Comparison of ENCODE assay signal across 23 cellular contexts in genomic region chr12:52658196-52658595, GRCh38. TPM values are rescaled to one million over a fixed set of nuclear protein-coding genes. Genes with fewer than 3 reads are reported as not detected.
DNase-seq lines count a peak whose midpoint lies in the region; ATAC-seq, FAIRE-seq and TF ChIP-seq lines count a peak whose summit lies in the region.
"Had no signal": no experiment of that assay in that cellular context is flagged by ENCODE, and none has a peak within 500 bp of the region (broad histone marks: within the 10 kb centered on the region; RNA-seq: fewer than 3 reads in every experiment).

No MANE protein-coding gene starts in this region.

- peak; percentile 14 for DNase-seq in H9
- no peak for DNase-seq in K562 (ENCODE audit: extremely low read depth in 1 of 4, low spot score in 3 of 4)
- peak; percentile 41 for DNase-seq in islet precursor cell
- no peak for DNase-seq in OCI-LY7 (ENCODE audit: low spot score)
- DNase-seq in SIG-M5 (lab: John Stamatoyannopoulos, UW): no peak
- DNase-seq in ascending aorta (ENCODE audit: low spot score in 2 of 2): no peak
- DNase-seq: ACHN; BE2C; C1 segment of cervical spinal cord; Caco-2; CD4-positive, CD25-positive, alpha-beta regulatory T cell; CD8-positive, alpha-beta memory T cell; GM23248; HFFc6; IMR-90 had no signal

- H2BK15ac ChIP-seq in H9 (ENCODE audit: low read depth, low read length): no peak overlapping the region

- H2BK12ac ChIP-seq in H9 (ENCODE audit: insufficient read length, low read depth, low read length): no peak overlapping the region

- in situ Hi-C loops in K562 (cut with MboI): no loop called here

- WGBS in H9 (ENCODE audit: extremely low coverage, insufficient read length, low lambda C conversion rate): no CpG with 5 or more reads among the region's 4 CpGs
- WGBS in K562 (ENCODE audit: insufficient coverage, low coverage, missing lambda C conversion rate): 76% methylated on average over 3 of the region's 4 CpGs

- no peak for TF ChIP-seq RAD21 in K562 (CRISPR knock-in tag; conservative IDR thresholded peaks at IDR 0.05 in 1 of 2, IDR thresholded peaks at IDR 0.05 in 1 of 2)

- H4K20me1 ChIP-seq in H9 (ENCODE audit: control insufficient read depth, insufficient read depth, insufficient read length) (peaks cover 2% of the 10 kb centered on the region), K562 (replicated peaks; ENCODE audit: control insufficient read depth, insufficient read depth, low read length) (no peaks in the 10 kb centered on the region), OCI-LY7 (ENCODE audit: insufficient read depth, low read length) (no peaks in the 10 kb centered on the region)

- H3K23me2 ChIP-seq in H9 (ENCODE audit: insufficient read length, low read depth, low read length, poor library complexity, severe bottlenecking): no peaks in the 10 kb centered on the region

- FAIRE-seq in K562 (lab: Jason Lieb, UNC): no peak
- FAIRE-seq: A204.1, D721Med, G401.6, GM12891, GM19239, H54, HTR-8/SVneo had no signal

- H4K5ac ChIP-seq in H9 (ENCODE audit: insufficient read length, low read depth, low read length): no peak overlapping the region

- no peak overlapping the region for H3T11ph ChIP-seq in H9 (ENCODE audit: low read length)

- no peak overlapping the region for H3K23ac ChIP-seq in H9 (ENCODE audit: insufficient read length, low read depth, low read length)

- no peaks in the 10 kb centered on the region for H3K79me2 ChIP-seq in H9 (ENCODE audit: insufficient read depth, low read length)
- no peaks in the 10 kb centered on the region for H3K79me2 ChIP-seq in K562 (ENCODE audit: control insufficient read depth, insufficient read depth, low read length)
- H3K79me2 ChIP-seq in OCI-LY7 (ENCODE audit: insufficient read depth, low read depth, low read length): no peaks in the 10 kb centered on the region

- POLR2A ChIA-PET in K562 (lab: Yijun Ruan, JAX): interaction anchor here (0.6 to 1.0 kb wide), 3 partner anchors 9 to 145 kb away, joined by 3 to 4 read pairs (median 3); no protein-coding TSS in a partner anchor
- POLR2A ChIA-PET in OCI-LY7 (lab: Charles Lee): no interaction called here

- no peak overlapping the region for H3K27ac Mint-ChIP-seq in H9
- H3K27ac Mint-ChIP-seq: CD4-positive, CD25-positive, alpha-beta regulatory T cell; HFFc6 had no signal

- BruUV-seq in K562 (replicated peaks; lab: Mats Ljungman, UMichigan) (no TSS peak), OCI-LY7 (replicated peaks; lab: Mats Ljungman, UMichigan) (no TSS peak)

- no peaks in the 10 kb centered on the region for H3K79me1 ChIP-seq in H9 (ENCODE audit: insufficient read depth, low read depth, low read length, poor library complexity, severe bottlenecking)

- no peaks in the 10 kb centered on the region for H3K9me3 Mint-ChIP-seq in H9
- H3K9me3 Mint-ChIP-seq: CD4-positive, CD25-positive, alpha-beta regulatory T cell; HFFc6 had no signal

- ATAC-seq in K562: no peak
- ATAC-seq: HCT116 had no signal

- no peak overlapping the region for H3K4me2 ChIP-seq in H9 (ENCODE audit: insufficient read depth, insufficient read length, low read length)
- H3K4me2 ChIP-seq in K562 (ENCODE audit: insufficient read depth, low read length): no peak overlapping the region
- H3K4me2 ChIP-seq in OCI-LY7 (ENCODE audit: low read length): no peak overlapping the region

- TF ChIP-seq EP300 in K562 (IDR thresholded peaks at IDR 0.05; ENCODE audit: low read length): no peak

- no peaks in the 10 kb centered on the region for H3K9me2 ChIP-seq in OCI-LY7 (ENCODE audit: insufficient read depth, low read length)

- no peaks in the 10 kb centered on the region for H3K36me3 Mint-ChIP-seq in H9 (ENCODE audit: insufficient read depth in 1 of 3, low read depth in 3 of 3)
- H3K36me3 Mint-ChIP-seq: CD4-positive, CD25-positive, alpha-beta regulatory T cell; CD8-positive, alpha-beta memory T cell had no signal

- no peak overlapping the region for H2BK5ac ChIP-seq in H9 (ENCODE audit: insufficient read length, low read length)

- no peaks in the 10 kb centered on the region for H3K27me3 ChIP-seq in H9 (ENCODE audit: insufficient read depth, low read length)
- H3K27me3 ChIP-seq in K562 (ENCODE audit: control insufficient read depth in 2 of 2, insufficient read depth in 2 of 2, low read length in 2 of 2): no peaks in the 10 kb centered on the region
- H3K27me3 ChIP-seq in ascending aorta: no peaks in the 10 kb centered on the region

- H3K9ac ChIP-seq in H9 (ENCODE audit: extremely low read depth, insufficient read length, low read length): no peak overlapping the region
- H3K9ac ChIP-seq in K562 (ENCODE audit: insufficient read depth in 1 of 2, low read depth in 2 of 2, low read length in 2 of 2): no peak overlapping the region; a peak in 1 of 4 replicates
- H3K9ac ChIP-seq: GM23248 had no signal

- TF ChIP-seq CTCF in H9 (conservative IDR thresholded peaks at IDR 0.05): no peak
- TF ChIP-seq CTCF in K562 (IDR thresholded peaks at IDR 0.05 in 2 of 3, conservative IDR thresholded peaks at IDR 0.05 in 1 of 3; ENCODE audit: insufficient read depth in 2 of 3, low read depth in 1 of 3, low read length in 3 of 3): no peak
- no peak for TF ChIP-seq CTCF in OCI-LY7 (conservative IDR thresholded peaks at IDR 0.05; ENCODE audit: low read length)
- TF ChIP-seq CTCF in ascending aorta (IDR thresholded peaks at IDR 0.05): no peak

- H2AFZ ChIP-seq in H9 (ENCODE audit: low read length): no peak overlapping the region
- H2AFZ ChIP-seq in K562 (ENCODE audit: low read depth, low read length): no peak overlapping the region
- no peak overlapping the region for H2AFZ ChIP-seq in OCI-LY7 (ENCODE audit: low read length)
- H2AFZ ChIP-seq: GM23248 had no signal

- no peak overlapping the region for H3K4ac ChIP-seq in H9 (ENCODE audit: low read depth, low read length)

- TF ChIP-seq POLR2A in K562 (conservative IDR thresholded peaks at IDR 0.05): no peak

- peaks cover 23% of the 10 kb centered on the region for H3K27me3 Mint-ChIP-seq in H9 (ENCODE audit: low read depth)

- no peak overlapping the region for H4K91ac ChIP-seq in H9 (ENCODE audit: insufficient read length, low read depth, low read length)

- H3K36me3 ChIP-seq in K562 (ENCODE audit: control insufficient read depth, insufficient read depth, low read length): no peaks in the 10 kb centered on the region
- H3K36me3 ChIP-seq in OCI-LY7 (ENCODE audit: insufficient read depth, low read length): no peaks in the 10 kb centered on the region
- no peaks in the 10 kb centered on the region for H3K36me3 ChIP-seq in ascending aorta
- H3K36me3 ChIP-seq: BE2C had no signal

- no peak overlapping the region for H3K4me3 ChIP-seq in K562
- H3K4me3 ChIP-seq in OCI-LY7 (ENCODE audit: low read depth, low read length, poor library complexity, severe bottlenecking): no peak overlapping the region
- no peak overlapping the region for H3K4me3 ChIP-seq in ascending aorta
- H3K4me3 ChIP-seq: GM23248 had no signal

- H3K14ac ChIP-seq in H9 (ENCODE audit: insufficient read depth, low read length): no peak overlapping the region; the same call in 1 of the 2 replicates

- H3K18ac ChIP-seq in H9 (ENCODE audit: insufficient read length, low read depth, low read length): no peak overlapping the region

- H3K27ac ChIP-seq in H9 (ENCODE audit: insufficient read length, low read depth, low read length) (no peak overlapping the region), K562 (ENCODE audit: extremely low read depth, low read depth, low read length) (no peak overlapping the region), OCI-LY7 (ENCODE audit: low read depth, low read length, poor library complexity, severe bottlenecking) (no peak overlapping the region), ascending aorta (no peak overlapping the region)
- H3K27ac ChIP-seq: GM23248 had no signal

- intact Hi-C loops in K562 (cut with micrococcal nuclease): no loop called here
- intact Hi-C loops in OCI-LY7 (cut with micrococcal nuclease; ENCODE audit: unreplicated experiment): no loop called here
- intact Hi-C loops in ascending aorta (cut with DNase I): no loop called here

- H3K9me3 ChIP-seq in H9 (ENCODE audit: control insufficient read depth, low read depth, low read length) (no peaks in the 10 kb centered on the region), K562 (replicated peaks; ENCODE audit: control insufficient read depth, insufficient read depth, low read depth, low read length) (no peaks in the 10 kb centered on the region), OCI-LY7 (ENCODE audit: low read length) (no peaks in the 10 kb centered on the region), ascending aorta (no peaks in the 10 kb centered on the region)
- H3K9me3 ChIP-seq: BE2C, Caco-2 had no signal

- H3K4me1 ChIP-seq in H9 (ENCODE audit: insufficient read depth, low read length) (no peaks in the 10 kb centered on the region), K562 (replicated peaks in 1 of 2; ENCODE audit: control insufficient read depth in 2 of 2, insufficient read depth in 2 of 2, low read length in 2 of 2) (peaks cover 43 to 54% of the 10 kb centered on the region in 2 experiments), OCI-LY7 (ENCODE audit: insufficient read depth, low read length, poor library complexity, severe bottlenecking) (no peaks in the 10 kb centered on the region), ascending aorta (no peaks in the 10 kb centered on the region)
- H3K4me1 ChIP-seq: BE2C, Caco-2 had no signal

- no peak overlapping the region for H4K8ac ChIP-seq in H9 (replicated peaks; ENCODE audit: insufficient read length, low read depth, low read length)

- H2AK5ac ChIP-seq in H9 (ENCODE audit: insufficient read length, low read length): no peak overlapping the region

- H2BK20ac ChIP-seq in H9 (ENCODE audit: low read depth, low read length, poor library complexity, severe bottlenecking): no peak overlapping the region

- no peak overlapping the region for H2BK120ac ChIP-seq in H9 (ENCODE audit: low read depth, low read length, poor library complexity, severe bottlenecking)

- peaks cover 0 to 4% of the 10 kb centered on the region in 2 experiments; a peak in 2 of 4 replicates for H3K4me1 Mint-ChIP-seq in H9

- peaks cover 2% of the 10 kb centered on the region for H3K9me1 ChIP-seq in K562 (ENCODE audit: control insufficient read depth, insufficient read depth, low read length)

- CTCF ChIA-PET in K562 (lab: Yijun Ruan, JAX; ENCODE audit: low intra/inter-chr PET ratio): no interaction called here
- CTCF ChIA-PET in OCI-LY7 (lab: Charles Lee; ENCODE audit: unreplicated experiment): no interaction called here

- no peak overlapping the region for H3K56ac ChIP-seq in H9 (ENCODE audit: insufficient read length, low read depth, low read length)

- H3K4me3 Mint-ChIP-seq in H9: no peak overlapping the region
- H3K4me3 Mint-ChIP-seq: CD4-positive, CD25-positive, alpha-beta regulatory T cell; CD8-positive, alpha-beta memory T cell; HFFc6 had no signal

RNA-seq across cellular contexts. Expression of gene KRT2, which starts 6.2 kb away (rescaled TPM):
- total RNA-seq in H9 (2021) (not detected in 2 replicates), K562 (2014; rRNA removed) (0.04 TPM in 1 of 2 replicates, not detected in the other), K562 (2014; rRNA removed; fragmentation: Illumina TruSeq; extraction: Trizol) (0.04 and 0.10 TPM in 2 replicates), K562 (2015; rRNA removed; fragmentation: Illumina TruSeq; extraction: Trizol) (0.60 and 0.69 TPM in 2 replicates), K562 (2021) (0.11 TPM in 1 of 2 replicates, not detected in the other), OCI-LY7 (2022) (not detected in 2 replicates), ascending aorta (not detected)
- not detected in 2 replicates for total RNA-seq in K562 (2011; cell fraction: chromatin; rRNA removed; ENCODE audit: low replicate concordance)
- total RNA-seq in K562 (2011; cell fraction: nucleolus; rRNA removed): not detected in 2 replicates
- not detected in 2 replicates for total RNA-seq in K562 (2011; cell fraction: nucleoplasm; rRNA removed)
- polyA plus RNA-seq in K562 (2011; rRNA removed) (0.03 and 0.04 TPM in 2 replicates), K562 (2014; fragmentation: Illumina TruSeq; extraction: Trizol) (0.06 TPM in 1 of 2 replicates, not detected in the other), K562 (2014; fragmentation: Nextera tagmentation; extraction: Ambion mirVana) (under 1 TPM; 0.07 to 0.10 TPM), K562 (2014; rRNA removed) (0.17 TPM in 1 of 2 replicates, not detected in the other)
- not detected in 2 replicates for polyA plus RNA-seq in K562 (2011; cell fraction: cytosol; rRNA removed)
- 0.06 TPM in 1 of 2 replicates, not detected in the other for polyA plus RNA-seq in K562 (2011; cell fraction: nucleus; rRNA removed)
- 0.42 and 0.87 TPM in 2 replicates for polyA plus RNA-seq in K562 (2012)
- not detected in 2 replicates for polyA minus RNA-seq in K562 (2011; rRNA and poly(A)+ RNA removed)
- not detected in 2 replicates for polyA minus RNA-seq in K562 (2011; cell fraction: cytosol; rRNA and poly(A)+ RNA removed)
- not detected in 2 replicates for polyA minus RNA-seq in K562 (2011; cell fraction: nucleus; rRNA and poly(A)+ RNA removed)
- total RNA-seq in OCI-LY7 (2014; rRNA removed; shearing (Covaris generic)): not detected in 2 replicates
- total RNA-seq: Caco-2; CD8-positive, alpha-beta memory T cell; GM23248; HFFc6; IMR-90 had no signal
- polyA plus RNA-seq: GM23248, IMR-90 had no signal

RNA-seq across cellular contexts. Expression of gene KRT1, which starts 22.0 kb away (rescaled TPM):
- total RNA-seq in H9 (2021) (not detected in 2 replicates), K562 (2014; rRNA removed) (not detected in 2 replicates), K562 (2014; rRNA removed; fragmentation: Illumina TruSeq; extraction: Trizol) (not detected in 2 replicates), K562 (2015; rRNA removed; fragmentation: Illumina TruSeq; extraction: Trizol) (0.11 and 0.18 TPM in 2 replicates), K562 (2021) (not detected in 2 replicates), OCI-LY7 (2022) (not detected in 2 replicates), ascending aorta (not detected)
- not detected in 2 replicates for total RNA-seq in K562 (2011; cell fraction: chromatin; rRNA removed; ENCODE audit: low replicate concordance)
- total RNA-seq in K562 (2011; cell fraction: nucleolus; rRNA removed): not detected in 2 replicates
- total RNA-seq in K562 (2011; cell fraction: nucleoplasm; rRNA removed): not detected in 2 replicates
- polyA plus RNA-seq in K562 (2011; rRNA removed) (not detected in 2 replicates), K562 (2014; fragmentation: Illumina TruSeq; extraction: Trizol) (not detected in 2 replicates), K562 (2014; fragmentation: Nextera tagmentation; extraction: Ambion mirVana) (not detected), K562 (2014; rRNA removed) (not detected in 2 replicates)
- polyA plus RNA-seq in K562 (2011; cell fraction: cytosol; rRNA removed): not detected in 2 replicates
- not detected in 2 replicates for polyA plus RNA-seq in K562 (2011; cell fraction: nucleus; rRNA removed)
- 0.33 TPM in 1 of 2 replicates, not detected in the other for polyA plus RNA-seq in K562 (2012)
- not detected in 2 replicates for polyA minus RNA-seq in K562 (2011; rRNA and poly(A)+ RNA removed)
- polyA minus RNA-seq in K562 (2011; cell fraction: cytosol; rRNA and poly(A)+ RNA removed): not detected in 2 replicates
- not detected in 2 replicates for polyA minus RNA-seq in K562 (2011; cell fraction: nucleus; rRNA and poly(A)+ RNA removed)
- not detected in 2 replicates for total RNA-seq in OCI-LY7 (2014; rRNA removed; shearing (Covaris generic))
- total RNA-seq: CD8-positive, alpha-beta memory T cell; GM23248; HFFc6; IMR-90 had no signal
- polyA plus RNA-seq: GM23248, IMR-90 had no signal

RNA-seq across cellular contexts. Expression of gene KRT73, which starts 39.8 kb away (rescaled TPM):
- total RNA-seq in H9 (2021) (not detected in 2 replicates), K562 (2014; rRNA removed) (0.14 TPM in 1 of 2 replicates, not detected in the other), K562 (2014; rRNA removed; fragmentation: Illumina TruSeq; extraction: Trizol) (not detected in 2 replicates), K562 (2015; rRNA removed; fragmentation: Illumina TruSeq; extraction: Trizol) (0.11 and 0.18 TPM in 2 replicates), K562 (2021) (not detected in 2 replicates), OCI-LY7 (2022) (not detected in 2 replicates), ascending aorta (not detected)
- not detected in 2 replicates for total RNA-seq in K562 (2011; cell fraction: chromatin; rRNA removed; ENCODE audit: low replicate concordance)
- total RNA-seq in K562 (2011; cell fraction: nucleolus; rRNA removed): not detected in 2 replicates
- total RNA-seq in K562 (2011; cell fraction: nucleoplasm; rRNA removed): not detected in 2 replicates
- polyA plus RNA-seq in K562 (2011; rRNA removed) (not detected in 2 replicates), K562 (2014; fragmentation: Illumina TruSeq; extraction: Trizol) (0.09 TPM in 1 of 2 replicates, not detected in the other), K562 (2014; fragmentation: Nextera tagmentation; extraction: Ambion mirVana) (not detected), K562 (2014; rRNA removed) (0.13 TPM in 1 of 2 replicates, not detected in the other)
- polyA plus RNA-seq in K562 (2011; cell fraction: cytosol; rRNA removed): not detected in 2 replicates
- polyA plus RNA-seq in K562 (2011; cell fraction: nucleus; rRNA removed): 0.13 TPM in 1 of 2 replicates, not detected in the other
- polyA plus RNA-seq in K562 (2012): 0.18 and 0.37 TPM in 2 replicates
- polyA minus RNA-seq in K562 (2011; rRNA and poly(A)+ RNA removed): not detected in 2 replicates
- not detected in 2 replicates for polyA minus RNA-seq in K562 (2011; cell fraction: cytosol; rRNA and poly(A)+ RNA removed)
- not detected in 2 replicates for polyA minus RNA-seq in K562 (2011; cell fraction: nucleus; rRNA and poly(A)+ RNA removed)
- total RNA-seq in OCI-LY7 (2014; rRNA removed; shearing (Covaris generic)): not detected in 2 replicates
- total RNA-seq: Caco-2, GM23248, HFFc6, IMR-90 had no signal
- polyA plus RNA-seq: GM23248, IMR-90 had no signal

RNA-seq across cellular contexts. Expression of gene KRT77, which starts 45.1 kb away (rescaled TPM):
- total RNA-seq in H9 (2021) (not detected in 2 replicates), K562 (2014; rRNA removed) (not detected in 2 replicates), K562 (2014; rRNA removed; fragmentation: Illumina TruSeq; extraction: Trizol) (not detected in 2 replicates), K562 (2015; rRNA removed; fragmentation: Illumina TruSeq; extraction: Trizol) (not detected in 2 replicates), K562 (2021) (not detected in 2 replicates), OCI-LY7 (2022) (not detected in 2 replicates), ascending aorta (not detected)
- not detected in 2 replicates for total RNA-seq in K562 (2011; cell fraction: chromatin; rRNA removed; ENCODE audit: low replicate concordance)
- not detected in 2 replicates for total RNA-seq in K562 (2011; cell fraction: nucleolus; rRNA removed)
- total RNA-seq in K562 (2011; cell fraction: nucleoplasm; rRNA removed): not detected in 2 replicates
- polyA plus RNA-seq in K562 (2011; rRNA removed) (not detected in 2 replicates), K562 (2014; fragmentation: Illumina TruSeq; extraction: Trizol) (not detected in 2 replicates), K562 (2014; fragmentation: Nextera tagmentation; extraction: Ambion mirVana) (not detected), K562 (2014; rRNA removed) (not detected in 2 replicates)
- not detected in 2 replicates for polyA plus RNA-seq in K562 (2011; cell fraction: cytosol; rRNA removed)
- polyA plus RNA-seq in K562 (2011; cell fraction: nucleus; rRNA removed): not detected in 2 replicates
- 0.03 and 0.07 TPM in 2 replicates for polyA plus RNA-seq in K562 (2012)
- polyA minus RNA-seq in K562 (2011; rRNA and poly(A)+ RNA removed): not detected in 2 replicates
- polyA minus RNA-seq in K562 (2011; cell fraction: cytosol; rRNA and poly(A)+ RNA removed): not detected in 2 replicates
- not detected in 2 replicates for polyA minus RNA-seq in K562 (2011; cell fraction: nucleus; rRNA and poly(A)+ RNA removed)
- total RNA-seq in OCI-LY7 (2014; rRNA removed; shearing (Covaris generic)): not detected in 2 replicates
- total RNA-seq: Caco-2; CD4-positive, CD25-positive, alpha-beta regulatory T cell; CD8-positive, alpha-beta memory T cell; GM23248; HFFc6; IMR-90 had no signal
- polyA plus RNA-seq: CD4-positive, CD25-positive, alpha-beta regulatory T cell; CD8-positive, alpha-beta memory T cell; GM23248; IMR-90 had no signal

RNA-seq across cellular contexts. Expression of gene KRT72, which starts 56.9 kb away (rescaled TPM):
- total RNA-seq in H9 (2021) (not detected in 2 replicates), K562 (2014; rRNA removed) (not detected in 2 replicates), K562 (2014; rRNA removed; fragmentation: Illumina TruSeq; extraction: Trizol) (not detected in 2 replicates), K562 (2015; rRNA removed; fragmentation: Illumina TruSeq; extraction: Trizol) (not detected in 2 replicates), K562 (2021) (0.09 TPM in 1 of 2 replicates, not detected in the other), OCI-LY7 (2022) (not detected in 2 replicates), ascending aorta (not detected)
- total RNA-seq in K562 (2011; cell fraction: chromatin; rRNA removed; ENCODE audit: low replicate concordance): not detected in 2 replicates
- not detected in 2 replicates for total RNA-seq in K562 (2011; cell fraction: nucleolus; rRNA removed)
- total RNA-seq in K562 (2011; cell fraction: nucleoplasm; rRNA removed): not detected in 2 replicates
- polyA plus RNA-seq in K562 (2011; rRNA removed) (not detected in 2 replicates), K562 (2014; fragmentation: Illumina TruSeq; extraction: Trizol) (not detected in 2 replicates), K562 (2014; fragmentation: Nextera tagmentation; extraction: Ambion mirVana) (not detected), K562 (2014; rRNA removed) (not detected in 2 replicates)
- polyA plus RNA-seq in K562 (2011; cell fraction: cytosol; rRNA removed): not detected in 2 replicates
- not detected in 2 replicates for polyA plus RNA-seq in K562 (2011; cell fraction: nucleus; rRNA removed)
- polyA plus RNA-seq in K562 (2012): 0.21 and 0.65 TPM in 2 replicates
- not detected in 2 replicates for polyA minus RNA-seq in K562 (2011; rRNA and poly(A)+ RNA removed)
- polyA minus RNA-seq in K562 (2011; cell fraction: cytosol; rRNA and poly(A)+ RNA removed): not detected in 2 replicates
- polyA minus RNA-seq in K562 (2011; cell fraction: nucleus; rRNA and poly(A)+ RNA removed): not detected in 2 replicates
- total RNA-seq in OCI-LY7 (2014; rRNA removed; shearing (Covaris generic)): not detected in 2 replicates
- total RNA-seq: Caco-2; CD8-positive, alpha-beta memory T cell; GM23248; HFFc6; IMR-90 had no signal
- polyA plus RNA-seq: CD8-positive, alpha-beta memory T cell; GM23248; IMR-90 had no signal

Comparison
In these comparisons a context has a peak if more than half of its experiments do, and no peak if none do; other contexts are left out.
1. DNase-seq: peak in H9 (single experiment) and islet precursor cell (single experiment); none in K562 (0 of 4), OCI-LY7 (single experiment), SIG-M5 (single experiment) and ascending aorta (0 of 2).